23 cellular contexts compared by ENCODE assay signal in genomic region chr2:200188851-200189250, GRCh38.
"Had no signal": no experiment of that assay in that cellular context is flagged by ENCODE, and none has a peak within 500 bp of the region (broad histone marks: within the 10 kb centered on the region; RNA-seq: fewer than 3 reads in every experiment).

No MANE protein-coding gene starts in this region.

- H3K4me3 ChIP-seq: breast epithelium, esophagus muscularis mucosa, left lung, lung, mucosa of descending colon, testis, transverse colon had no signal

- DNase-seq: activated CD4-positive, alpha-beta T cell treated with anti-CD3 and anti-CD28 coated beads for 1 hour; activated CD4-positive, alpha-beta T cell treated with anti-CD3 and anti-CD28 coated beads, Interleukin-2, amount 10 ng/mL, durations not matched to agents 7 days and 5 days; activated CD8-positive, alpha-beta T cell treated with anti-CD3 and anti-CD28 coated beads for 36 hours; activated gamma-delta T cell treated with Interleukin-2 at 50 U/mL for 16 hours; activated naive CD4-positive, alpha-beta T cell treated with anti-CD3 and anti-CD28 coated beads, Interleukin-2, amount 50 U/mL, for 16 hours; activated T-cell treated with anti-CD3 and anti-CD28 coated beads, Interleukin-2, amount 50 U/mL, for 4 hours; amniotic stem cell; endodermal cell; foreskin melanocyte; left lung; mucosa of descending colon; posterior cingulate gyrus; right cardiac atrium; stimulated activated CD4-positive, alpha-beta T cell treated with anti-CD3 and anti-CD28 coated beads, Interleukin-2, amount 100 ng/mL, for 48 hours; stimulated activated naive CD8-positive, alpha-beta T cell treated with anti-CD3 and anti-CD28 coated beads, Interleukin-15, Interleukin-2, amounts not matched to agents 100 U/mL and 50 U/mL, for 24 hours; T-helper 2 cell; testis; transverse colon had no signal

- ATAC-seq: activated CD8-positive, alpha-beta T cell treated with anti-CD3 and anti-CD28 coated beads for 36 hours; activated T-cell treated with anti-CD3 and anti-CD28 coated beads, Interleukin-2, amount 50 U/mL, for 4 hours; activated T-helper 17 cell treated with anti-CD3 and anti-CD28 coated beads, Interleukin-2, amount 50 U/mL, for 72 hours; left lung; mucosa of descending colon; right cardiac atrium; stimulated activated naive CD8-positive, alpha-beta T cell treated with anti-CD3 and anti-CD28 coated beads, Interleukin-15, Interleukin-2, amounts not matched to agents 100 U/mL and 50 U/mL, for 24 hours; WTC11 had no signal
